In genomic region chr6:163198396-163198795, GRCh38 we compare ENCODE assay signal across 22 cellular contexts.
DNase-seq lines count a peak whose midpoint lies in the region; FAIRE-seq and TF ChIP-seq lines count a peak whose summit lies in the region.
"Had no signal": no experiment of that assay in that cellular context is flagged by ENCODE, and none has a peak within 500 bp of the region (broad histone marks: within the 10 kb centered on the region; RNA-seq: fewer than 3 reads in every experiment).

No MANE protein-coding gene starts in this region.

- no peaks in the 10 kb centered on the region for H3K27me3 ChIP-seq in dorsolateral prefrontal cortex
- H3K27me3 ChIP-seq: BLaER1 had no signal

- no peaks in the 10 kb centered on the region for H3K27me3 Mint-ChIP-seq in neural crest cell (ENCODE audit: low read depth)
- H3K27me3 Mint-ChIP-seq in T-helper 2 cell treated with Interferon-gamma antibody and Interleukin-4, amounts not matched to agents 5 μg/mL and 100 μg/mL, for 36 hours (ENCODE audit: low read depth): peaks cover 2% of the 10 kb centered on the region
- H3K27me3 Mint-ChIP-seq: CD4-positive, CD25-positive, alpha-beta regulatory T cell had no signal

- DNase-seq in dorsolateral prefrontal cortex (no peak), neural crest cell (ENCODE audit: low read depth, low spot score) (no peak), NCI-H226 (no peak), HTR-8/SVneo (ENCODE audit: insufficient read length, low spot score) (no peak)
- DNase-seq in T-helper 2 cell treated with Interferon-gamma antibody and Interleukin-4, amounts not matched to agents 5 μg/mL and 100 μg/mL, for 36 hours (ENCODE audit: low spot score): no peak
- DNase-seq: 8988T; ACHN; Caco-2; CD4-positive, CD25-positive, alpha-beta regulatory T cell; CD8-positive, alpha-beta T cell; DMS153; DND-41; GM23248; H9 had no signal

- H3K4me3 ChIP-seq in dorsolateral prefrontal cortex: no peak overlapping the region
- H3K4me3 ChIP-seq: A549, BLaER1, GM23248 had no signal

- H3K36me3 Mint-ChIP-seq in neural crest cell (ENCODE audit: low read depth): no peaks in the 10 kb centered on the region
- H3K36me3 Mint-ChIP-seq in T-helper 2 cell treated with Interferon-gamma antibody and Interleukin-4, amounts not matched to agents 5 μg/mL and 100 μg/mL, for 36 hours (ENCODE audit: low read depth): no peaks in the 10 kb centered on the region
- H3K36me3 Mint-ChIP-seq: CD8-positive, alpha-beta T cell had no signal

- H3K9me3 Mint-ChIP-seq in neural crest cell: no peaks in the 10 kb centered on the region
- no peaks in the 10 kb centered on the region for H3K9me3 Mint-ChIP-seq in T-helper 2 cell treated with Interferon-gamma antibody and Interleukin-4, amounts not matched to agents 5 μg/mL and 100 μg/mL, for 36 hours
- H3K9me3 Mint-ChIP-seq: CD8-positive, alpha-beta T cell; H9 had no signal

- H3K27ac Mint-ChIP-seq in neural crest cell (ENCODE audit: unreplicated experiment): peak overlapping the region; percentile 35
- H3K27ac Mint-ChIP-seq in T-helper 2 cell treated with Interferon-gamma antibody and Interleukin-4, amounts not matched to agents 5 μg/mL and 100 μg/mL, for 36 hours: no peak overlapping the region
- H3K27ac Mint-ChIP-seq: B cell; CD4-positive, CD25-positive, alpha-beta regulatory T cell; CD8-positive, alpha-beta T cell; H9 had no signal

- no peak for FAIRE-seq in HTR-8/SVneo (lab: Jason Lieb, UNC)
- FAIRE-seq: A549, G401.6, GM12892 had no signal

- peaks cover 23% of the 10 kb centered on the region for H3K4me1 Mint-ChIP-seq in neural crest cell
- no peaks in the 10 kb centered on the region for H3K4me1 Mint-ChIP-seq in T-helper 2 cell treated with Interferon-gamma antibody and Interleukin-4, amounts not matched to agents 5 μg/mL and 100 μg/mL, for 36 hours (ENCODE audit: low read depth)
- H3K4me1 Mint-ChIP-seq: B cell; CD4-positive, CD25-positive, alpha-beta regulatory T cell had no signal

- peak overlapping the region; percentile 37 for H3K27ac ChIP-seq in angular gyrus (ENCODE audit: low read depth, low read length)
- peak overlapping the region in 48 of 59 donors; percentile 1 to 100 (median 95) for H3K27ac ChIP-seq in dorsolateral prefrontal cortex
- H3K27ac ChIP-seq in temporal lobe (ENCODE audit: low read depth, low read length): peak overlapping the region; percentile 63
- H3K27ac ChIP-seq: A549, BLaER1, C4-2B, GM23248 had no signal

- no peak overlapping the region for H3K4me3 Mint-ChIP-seq in neural crest cell
- no peak overlapping the region for H3K4me3 Mint-ChIP-seq in T-helper 2 cell treated with Interferon-gamma antibody and Interleukin-4, amounts not matched to agents 5 μg/mL and 100 μg/mL, for 36 hours
- H3K4me3 Mint-ChIP-seq: B cell; CD4-positive, CD25-positive, alpha-beta regulatory T cell; CD8-positive, alpha-beta T cell; H9 had no signal

- TF ChIP-seq CTCF in dorsolateral prefrontal cortex (IDR thresholded peaks at IDR 0.05 in 54 of 56, conservative IDR thresholded peaks at IDR 0.05 in 2 of 56; ENCODE audit: low read depth in 1 of 56, partially characterized antibody in 56 of 56): no peak
- no peak for TF ChIP-seq CTCF in neural crest cell (conservative IDR thresholded peaks at IDR 0.05)

- intact Hi-C loops in dorsolateral prefrontal cortex (cut with DNase I): no loop called here

Comparison
In these comparisons a context has a peak if more than half of its experiments do, and no peak if none do; other contexts are left out.
1. H3K27ac ChIP-seq: peak in every context shown above with its lines; median percentile 95 in dorsolateral prefrontal cortex; 63 in temporal lobe; 37 in angular gyrus.